6 cellular contexts compared by ENCODE assay signal in genomic region chr5:134998068-134998467, GRCh38. TPM values are rescaled to one million over a fixed set of nuclear protein-coding genes. Genes with fewer than 3 reads are reported as not detected.
"Had no signal": no experiment of that assay in that cellular context is flagged by ENCODE, and none has a peak within 500 bp of the region (broad histone marks: within the 10 kb centered on the region; RNA-seq: fewer than 3 reads in every experiment).

No MANE protein-coding gene starts in this region.

RNA-seq across cellular contexts. Expression of gene CATSPER3, which starts 30.4 kb away (rescaled TPM):
- total RNA-seq: RPMI7951, SJCRH30, SK-MEL-5 had no signal

RNA-seq across cellular contexts. Expression of gene PITX1, which starts 36.0 kb away (rescaled TPM):
- total RNA-seq: Right ventricle myocardium inferior, Right ventricle myocardium superior, RPMI7951 had no signal
- polyA plus RNA-seq: SK-N-SH had no signal
